Comparison of ENCODE assay signal across 24 cellular contexts in the genomic region with DNA sequence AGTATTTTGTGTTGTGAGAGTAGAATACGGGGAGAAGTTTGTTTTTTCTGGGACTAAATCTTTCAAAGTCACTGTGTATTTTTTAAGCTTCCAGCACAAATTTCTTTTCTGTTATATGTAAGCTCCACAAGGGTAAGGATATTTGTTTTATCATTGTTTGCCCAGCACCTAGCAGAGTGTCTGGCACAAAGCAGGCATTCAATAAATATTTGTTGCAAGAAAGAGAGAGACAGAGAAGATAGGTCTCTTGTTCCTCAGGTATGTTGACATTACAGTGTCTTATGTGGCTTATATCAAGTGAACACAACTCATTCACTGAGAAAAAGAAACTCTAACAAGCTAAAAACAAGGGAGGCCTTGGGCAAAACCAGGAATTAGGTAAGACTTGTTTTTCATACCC.
"Had no signal": no experiment of that assay in that cellular context is flagged by ENCODE, and none has a peak within 500 bp of the region (broad histone marks: within the 10 kb centered on the region; RNA-seq: fewer than 3 reads in every experiment).

No MANE protein-coding gene starts in this region.

- H3K36me3 Mint-ChIP-seq: activated naive CD4-positive, alpha-beta T cell treated with anti-CD3 and anti-CD28 coated beads, Interleukin-2, amount 10 ng/mL, durations not matched to agents 7 days and 5 days; activated naive CD8-positive, alpha-beta T cell treated with anti-CD3 and anti-CD28 coated beads for 36 hours had no signal

- H3K27ac Mint-ChIP-seq: activated B cell treated with CpG ODN at 0.5 μM for 24 hours; activated CD4-positive, alpha-beta memory T cell treated with anti-CD3 and anti-CD28 coated beads, Interleukin-2, amount 10 ng/mL, durations not matched to agents 7 days and 5 days; activated CD4-positive, alpha-beta T cell treated with anti-CD3 and anti-CD28 coated beads, Interleukin-2, amount 10 ng/mL, durations not matched to agents 7 days and 5 days; activated naive CD4-positive, alpha-beta T cell treated with anti-CD3 and anti-CD28 coated beads, Interleukin-2, amount 10 ng/mL, durations not matched to agents 7 days and 5 days; activated naive CD8-positive, alpha-beta T cell treated with anti-CD3 and anti-CD28 coated beads for 36 hours; activated T-cell treated with anti-CD3 and anti-CD28 coated beads, Interleukin-2, amount 50 U/mL, for 72 hours; activated T-helper 2 cell treated with anti-CD3 and anti-CD28 coated beads, Interferon-gamma antibody, Interleukin-2, Interleukin-4, amounts not matched to agents 10 μg/mL and 5 μg/mL and 100 μg/mL, durations not matched to agents 14 hours and 24 hours and 36 hours; T-helper 17 cell had no signal

- H3K4me1 Mint-ChIP-seq: activated B cell treated with CpG ODN at 0.5 μM for 24 hours; activated CD4-positive, alpha-beta memory T cell treated with anti-CD3 and anti-CD28 coated beads, Interleukin-2, amount 10 ng/mL, durations not matched to agents 7 days and 5 days; activated CD4-positive, alpha-beta T cell treated with anti-CD3 and anti-CD28 coated beads, Interleukin-2, amount 10 ng/mL, durations not matched to agents 7 days and 5 days; activated naive CD4-positive, alpha-beta T cell treated with anti-CD3 and anti-CD28 coated beads, Interleukin-2, amount 10 ng/mL, durations not matched to agents 7 days and 5 days; activated naive CD8-positive, alpha-beta T cell treated with anti-CD3 and anti-CD28 coated beads for 36 hours; T-helper 17 cell had no signal

- ATAC-seq: activated T-cell treated with anti-CD3 and anti-CD28 coated beads, Interleukin-2, amount 50 U/mL, for 72 hours; T-helper 17 cell had no signal

- DNase-seq: activated B cell treated with CpG ODN at 0.5 μM for 24 hours; activated CD4-positive, alpha-beta memory T cell treated with anti-CD3 and anti-CD28 coated beads, Interleukin-2, amount 10 ng/mL, durations not matched to agents 7 days and 5 days; activated CD4-positive, alpha-beta T cell treated with anti-CD3 and anti-CD28 coated beads for 1 hour; activated CD4-positive, alpha-beta T cell treated with anti-CD3 and anti-CD28 coated beads, Interleukin-2, amount 10 ng/mL, durations not matched to agents 7 days and 5 days; activated gamma-delta T cell treated with Interleukin-2 at 50 U/mL for 16 hours; activated naive CD4-positive, alpha-beta T cell treated with anti-CD3 and anti-CD28 coated beads, Interleukin-2, amount 10 ng/mL, durations not matched to agents 7 days and 5 days; activated naive CD8-positive, alpha-beta T cell treated with anti-CD3 and anti-CD28 coated beads for 36 hours; activated T-cell treated with anti-CD3 and anti-CD28 coated beads for 4 hours; activated T-cell treated with anti-CD3 and anti-CD28 coated beads, Interleukin-2, amount 50 U/mL, for 72 hours; caudate nucleus; KG1; MM.1S; NCI-H1105; NCI-H1436; NCI-H1694 treated with DMSO at 0.1 percent for 48 hours; NCI-H2029 treated with DMSO at 0.1 percent for 48 hours; NCI-H345; NCI-H510A; NCI-H526 treated with DMSO at 0.1 percent for 48 hours; NCI-H82; SHP77 treated with DMSO at 0.1 percent for 48 hours; T-helper 17 cell; T-helper 9 cell had no signal

- H3K9me3 Mint-ChIP-seq: activated B cell treated with CpG ODN at 0.5 μM for 24 hours; activated CD4-positive, alpha-beta memory T cell treated with anti-CD3 and anti-CD28 coated beads, Interleukin-2, amount 10 ng/mL, durations not matched to agents 7 days and 5 days; activated CD4-positive, alpha-beta T cell treated with anti-CD3 and anti-CD28 coated beads, Interleukin-2, amount 10 ng/mL, durations not matched to agents 7 days and 5 days; activated naive CD4-positive, alpha-beta T cell treated with anti-CD3 and anti-CD28 coated beads, Interleukin-2, amount 10 ng/mL, durations not matched to agents 7 days and 5 days; activated naive CD8-positive, alpha-beta T cell treated with anti-CD3 and anti-CD28 coated beads for 36 hours; activated T-cell treated with anti-CD3 and anti-CD28 coated beads, Interleukin-2, amount 50 U/mL, for 72 hours; activated T-helper 2 cell treated with anti-CD3 and anti-CD28 coated beads, Interferon-gamma antibody, Interleukin-2, Interleukin-4, amounts not matched to agents 10 μg/mL and 5 μg/mL and 100 μg/mL, durations not matched to agents 14 hours and 24 hours and 36 hours had no signal

- H3K27me3 Mint-ChIP-seq: activated CD4-positive, alpha-beta memory T cell treated with anti-CD3 and anti-CD28 coated beads, Interleukin-2, amount 10 ng/mL, durations not matched to agents 7 days and 5 days; activated naive CD4-positive, alpha-beta T cell treated with anti-CD3 and anti-CD28 coated beads, Interleukin-2, amount 10 ng/mL, durations not matched to agents 7 days and 5 days; activated naive CD8-positive, alpha-beta T cell treated with anti-CD3 and anti-CD28 coated beads for 36 hours had no signal

- H3K4me3 Mint-ChIP-seq: activated B cell treated with CpG ODN at 0.5 μM for 24 hours; activated CD4-positive, alpha-beta memory T cell treated with anti-CD3 and anti-CD28 coated beads, Interleukin-2, amount 10 ng/mL, durations not matched to agents 7 days and 5 days; activated CD4-positive, alpha-beta T cell treated with anti-CD3 and anti-CD28 coated beads, Interleukin-2, amount 10 ng/mL, durations not matched to agents 7 days and 5 days; activated naive CD4-positive, alpha-beta T cell treated with anti-CD3 and anti-CD28 coated beads, Interleukin-2, amount 10 ng/mL, durations not matched to agents 7 days and 5 days; activated naive CD8-positive, alpha-beta T cell treated with anti-CD3 and anti-CD28 coated beads for 36 hours; activated T-cell treated with anti-CD3 and anti-CD28 coated beads, Interleukin-2, amount 50 U/mL, for 72 hours; T-helper 17 cell had no signal
